ENCODE assay signal across 15 cellular contexts in genomic region chr10:11713186-11713743, GRCh38. TPM values are rescaled to one million over a fixed set of nuclear protein-coding genes. Genes with fewer than 3 reads are reported as not detected.
A peak's percentile ranks its signal among the peaks of the same experiment; 100 is the strongest.
DNase-seq lines count a peak whose midpoint lies in the region; ATAC-seq, FAIRE-seq and TF ChIP-seq lines count a peak whose summit lies in the region.
"Had no signal": no experiment of that assay in that cellular context is flagged by ENCODE, and none has a peak within 500 bp of the region (broad histone marks: within the 10 kb centered on the region; RNA-seq: fewer than 3 reads in every experiment).

No MANE protein-coding gene starts in this region.

- no peak overlapping the region for H3K9ac ChIP-seq in HepG2 (ENCODE audit: insufficient read depth, low read depth, low read length)

- no peak overlapping the region for H3K4me2 ChIP-seq in HepG2 (ENCODE audit: low read depth, low read length)

- DNase-seq in heart right ventricle (peak in 1 of 2 donors; percentile 44), right atrium auricular region (ENCODE audit: low spot score) (no peak), astrocyte of the hippocampus (ENCODE audit: low read depth, low spot score) (peak; percentile 46), kidney glomerular epithelial cell (lab: John Stamatoyannopoulos, UW) (peak; percentile 81), GM10266 (ENCODE audit: extremely low spot score) (no peak), epidermal melanocyte (ENCODE audit: insufficient read length, low spot score) (no peak), HepG2 (ENCODE audit: low spot score) (no peak)
- DNase-seq in activated CD4-positive, alpha-beta T cell treated with anti-CD3 and anti-CD28 coated beads, Interleukin-2, amount 10 ng/mL, durations not matched to agents 7 days and 5 days: no peak
- DNase-seq: activated CD4-positive, alpha-beta T cell treated with anti-CD3 and anti-CD28 coated beads, Interleukin-2, amount 50 U/mL, for 4 hours; activated gamma-delta T cell; DND-41; NCI-H187; NK-92 treated with Interleukin-12 subunit alpha and Interleukin-12 subunit beta, amount 100 ng/mL, for 24 hours; T-helper 1 cell had no signal

- CTCF ChIA-PET in activated CD4-positive, alpha-beta T cell treated with anti-CD3 and anti-CD28 coated beads, Interleukin-2, amount 10 ng/mL, durations not matched to agents 7 days and 5 days (lab: Charles Lee): no interaction called here
- CTCF ChIA-PET in HepG2 (lab: Yijun Ruan, JAX; ENCODE audit: low intra/inter-chr PET ratio, low total read pairs): no interaction called here

- H3K4me3 Mint-ChIP-seq in activated CD4-positive, alpha-beta T cell treated with anti-CD3 and anti-CD28 coated beads, Interleukin-2, amount 10 ng/mL, durations not matched to agents 7 days and 5 days: no peak overlapping the region
- H3K4me3 Mint-ChIP-seq: neural crest cell had no signal

- H3K27ac ChIP-seq in heart right ventricle (no peak overlapping the region), right atrium auricular region (no peak overlapping the region), HepG2 (ENCODE audit: extremely low read length, insufficient read depth, low read length) (no peak overlapping the region)

- no peak overlapping the region for H3K4me3 ChIP-seq in heart right ventricle
- H3K4me3 ChIP-seq in right atrium auricular region: no peak overlapping the region
- no peak overlapping the region for H3K4me3 ChIP-seq in HepG2 (replicated peaks in 1 of 3; ENCODE audit: insufficient read depth in 1 of 3, low read depth in 2 of 3, low read length in 3 of 3)

- H3K27me3 ChIP-seq in heart right ventricle: peaks cover 0 to 12% (median 4%) of the 10 kb centered on the region in 7 donors
- no peaks in the 10 kb centered on the region for H3K27me3 ChIP-seq in right atrium auricular region
- H3K27me3 ChIP-seq in HepG2 (ENCODE audit: control insufficient read depth in 1 of 2, insufficient read depth in 2 of 2, low read length in 2 of 2): no peaks in the 10 kb centered on the region

- no peaks in the 10 kb centered on the region for H3K79me2 ChIP-seq in HepG2 (ENCODE audit: insufficient read depth, low read length)

- FAIRE-seq in HepG2 (lab: Jason Lieb, UNC): no peak

- TF ChIP-seq EP300 in HepG2 (IDR thresholded peaks at IDR 0.05; ENCODE audit: low read depth in 2 of 2, low read length in 2 of 2) (no peak), HepG2 (CRISPR knock-in tag; IDR thresholded peaks at IDR 0.05; ENCODE audit: borderline replicate concordance) (no peak)

- H3K4me1 ChIP-seq in heart right ventricle: peaks cover 0 to 23% (median 0%) of the 10 kb centered on the region in 9 donors
- peaks cover 0 to 4% of the 10 kb centered on the region in 2 donors for H3K4me1 ChIP-seq in right atrium auricular region
- peaks cover 84% of the 10 kb centered on the region for H3K4me1 ChIP-seq in HepG2 (ENCODE audit: insufficient read depth, low read length)

- ATAC-seq in heart right ventricle (peak in 7 of 8 donors; percentile 38 to 81 (median 64)), HepG2 (no peak)

- H2AFZ ChIP-seq in HepG2 (ENCODE audit: low read length): no peak overlapping the region

- no peak for TF ChIP-seq POLR2A in HepG2 (IDR thresholded peaks at IDR 0.05; ENCODE audit: insufficient read depth in 1 of 2, low read depth in 2 of 2, low read length in 2 of 2)

- POLR2A ChIA-PET in activated CD4-positive, alpha-beta T cell treated with anti-CD3 and anti-CD28 coated beads, Interleukin-2, amount 10 ng/mL, durations not matched to agents 7 days and 5 days (lab: Charles Lee): no interaction called here
- POLR2A ChIA-PET in HepG2 (lab: Yijun Ruan, JAX): no interaction called here

- TF ChIP-seq RAD21 in HepG2 (CRISPR knock-in tag; IDR thresholded peaks at IDR 0.05): no peak

- H3K27me3 Mint-ChIP-seq in activated CD4-positive, alpha-beta T cell treated with anti-CD3 and anti-CD28 coated beads, Interleukin-2, amount 10 ng/mL, durations not matched to agents 7 days and 5 days: peaks cover 70% of the 10 kb centered on the region

- H3K36me3 ChIP-seq in heart right ventricle (no peaks in the 10 kb centered on the region), right atrium auricular region (no peaks in the 10 kb centered on the region), HepG2 (replicated peaks in 1 of 2; ENCODE audit: control insufficient read depth in 1 of 2, insufficient read depth in 2 of 2, low read length in 2 of 2) (no peaks in the 10 kb centered on the region)

- in situ Hi-C loops in HepG2 (cut with HindIII; ENCODE audit: extremely low pct_ligation_motif_present, low pct_unique_long_range_greater_than_20kb): no loop called here

- peaks cover 0 to 16% (median 0%) of the 10 kb centered on the region in 11 donors for H3K9me3 ChIP-seq in heart right ventricle
- peaks cover 0 to 8% of the 10 kb centered on the region in 2 donors for H3K9me3 ChIP-seq in right atrium auricular region
- no peaks in the 10 kb centered on the region for H3K9me3 ChIP-seq in HepG2 (ENCODE audit: low read length)

- intact Hi-C loops in heart right ventricle (cut with DNase I): loop anchor here in 1 of 10 donors (5.0 kb wide), 1 partner anchor 889 kb away; no protein-coding TSS in a partner anchor
- intact Hi-C loops in HepG2 (cut with micrococcal nuclease; ENCODE audit: unreplicated experiment): no loop called here

- peaks cover 44% of the 10 kb centered on the region for H3K4me1 Mint-ChIP-seq in activated CD4-positive, alpha-beta T cell treated with anti-CD3 and anti-CD28 coated beads, Interleukin-2, amount 10 ng/mL, durations not matched to agents 7 days and 5 days

- BruUV-seq in HepG2 (replicated peaks; lab: Mats Ljungman, UMichigan): no TSS peak

- peaks cover 15% of the 10 kb centered on the region for H3K9me3 Mint-ChIP-seq in activated CD4-positive, alpha-beta T cell treated with anti-CD3 and anti-CD28 coated beads, Interleukin-2, amount 10 ng/mL, durations not matched to agents 7 days and 5 days
- H3K9me3 Mint-ChIP-seq: neural crest cell had no signal

- H3K36me3 Mint-ChIP-seq in activated CD4-positive, alpha-beta T cell treated with anti-CD3 and anti-CD28 coated beads, Interleukin-2, amount 10 ng/mL, durations not matched to agents 7 days and 5 days (ENCODE audit: low read depth): peaks cover 7% of the 10 kb centered on the region

- no peak overlapping the region for H3K27ac Mint-ChIP-seq in activated CD4-positive, alpha-beta T cell treated with anti-CD3 and anti-CD28 coated beads, Interleukin-2, amount 10 ng/mL, durations not matched to agents 7 days and 5 days

- no peaks in the 10 kb centered on the region for H4K20me1 ChIP-seq in HepG2 (ENCODE audit: insufficient read depth, low read length)

- WGBS in heart right ventricle, 2 donors: 42 to 59% methylated on average over 15 of the region's 15 CpGs
- WGBS in HepG2 (ENCODE audit: low lambda C conversion rate): 93% methylated on average over 15 of the region's 15 CpGs

- TF ChIP-seq CTCF in heart right ventricle (IDR thresholded peaks at IDR 0.05) (no peak), right atrium auricular region (IDR thresholded peaks at IDR 0.05) (no peak), GM10266 (IDR thresholded peaks at IDR 0.05; ENCODE audit: control insufficient read depth, insufficient read depth, low read depth, missing control alignments) (no peak), HepG2 (CRISPR knock-in tag; IDR thresholded peaks at IDR 0.05) (no peak)

TF ChIP-seq in HepG2, 621 proteins besides CTCF, POLR2A, EP300 and RAD21 (continues in another document):
- TF ChIP-seq RFXAP (CRISPR knock-in tag; IDR thresholded peaks at IDR 0.05; ENCODE audit: borderline replicate concordance) (no peak), GATA4 (IDR thresholded peaks at IDR 0.05; ENCODE audit: borderline replicate concordance, low read depth) (no peak), ZNF878 (CRISPR knock-in tag; IDR thresholded peaks at IDR 0.05) (no peak), ZNF879 (CRISPR knock-in tag; IDR thresholded peaks at IDR 0.05) (no peak), ZNF790 (CRISPR knock-in tag; IDR thresholded peaks at IDR 0.05; ENCODE audit: borderline replicate concordance) (no peak), ZNF550 (CRISPR knock-in tag; IDR thresholded peaks at IDR 0.05; ENCODE audit: borderline replicate concordance) (no peak), SOX13 (IDR thresholded peaks at IDR 0.05) (no peak), SOX13 (CRISPR knock-in tag; conservative IDR thresholded peaks at IDR 0.05 in 1 of 2, IDR thresholded peaks at IDR 0.05 in 1 of 2) (no peak), ZNF737 (CRISPR knock-in tag; IDR thresholded peaks at IDR 0.05; ENCODE audit: borderline replicate concordance) (no peak), ELF3 (CRISPR knock-in tag; IDR thresholded peaks at IDR 0.05) (no peak), RCOR2 (CRISPR knock-in tag; IDR thresholded peaks at IDR 0.05) (no peak), RBM39 (IDR thresholded peaks at IDR 0.05; ENCODE audit: low read depth, low read length, poor library complexity, severe bottlenecking) (no peak)

RNA-seq across cellular contexts. Expression of gene ECHDC3, which starts 28.9 kb away (rescaled TPM):
- total RNA-seq in heart right ventricle: 100 to 1,000 TPM in 2 of 10 donors, 10 to 100 TPM in 8; 39.6 to 114 (median 57.1) TPM
- 10 to 100 TPM; 15.0 to 83.1 TPM for polyA plus RNA-seq in heart right ventricle
- total RNA-seq in right atrium auricular region: 100 to 1,000 TPM; 201 to 223 TPM
- 1 to 10 TPM; 1.0 to 1.1 TPM for total RNA-seq in activated CD4-positive, alpha-beta T cell treated with anti-CD3 and anti-CD28 coated beads, Interleukin-2, amount 10 ng/mL, durations not matched to agents 7 days and 5 days
- not detected in 2 replicates for total RNA-seq in HepG2 (2016; rRNA removed; fragmentation: Illumina TruSeq; extraction: Trizol)
- not detected in 2 replicates for total RNA-seq in HepG2 (2016; cell fraction: cytosol; rRNA removed; fragmentation: Illumina TruSeq; extraction: Trizol; ENCODE audit: low read depth)
- total RNA-seq in HepG2 (2016; cell fraction: insoluble cytoplasmic fraction; rRNA removed; fragmentation: Illumina TruSeq; extraction: Trizol): 0.13 TPM in 1 of 2 replicates, not detected in the other
- not detected in 2 replicates for total RNA-seq in HepG2 (2016; cell fraction: membrane; rRNA removed; fragmentation: Illumina TruSeq; extraction: Trizol)
- not detected in 2 replicates for total RNA-seq in HepG2 (2016; cell fraction: nucleus; rRNA removed; fragmentation: Illumina TruSeq; extraction: Trizol)
- polyA plus RNA-seq in HepG2 (2011; rRNA removed): not detected in 2 replicates
- not detected in 2 replicates for polyA plus RNA-seq in HepG2 (2011; cell fraction: cytosol; rRNA removed)
- polyA plus RNA-seq in HepG2 (2011; cell fraction: nucleus; rRNA removed): not detected in 2 replicates
- not detected in 2 replicates for polyA plus RNA-seq in HepG2 (2012)
- not detected in 2 replicates for polyA plus RNA-seq in HepG2 (2016; cell fraction: cytosol; fragmentation: Illumina TruSeq; extraction: Trizol; ENCODE audit: low read depth)
- not detected in 2 replicates for polyA plus RNA-seq in HepG2 (2016; cell fraction: insoluble cytoplasmic fraction; fragmentation: Illumina TruSeq; extraction: Trizol; ENCODE audit: low read depth)
- polyA plus RNA-seq in HepG2 (2016; cell fraction: membrane; fragmentation: Illumina TruSeq; extraction: Trizol; ENCODE audit: low read depth): not detected in 2 replicates
- not detected in 2 replicates for polyA plus RNA-seq in HepG2 (2016; cell fraction: nucleus; fragmentation: Illumina TruSeq; extraction: Trizol; ENCODE audit: insufficient read depth, low read depth)
- 2.3 TPM in 1 of 2 replicates, not detected in the other for polyA minus RNA-seq in HepG2 (2011; rRNA and poly(A)+ RNA removed; ENCODE audit: low replicate concordance)
- polyA minus RNA-seq in HepG2 (2011; cell fraction: cytosol; rRNA and poly(A)+ RNA removed): not detected in 2 replicates
- polyA minus RNA-seq in HepG2 (2011; cell fraction: nucleus; rRNA and poly(A)+ RNA removed): not detected in 2 replicates

Comparison
In these comparisons a context has a peak if more than half of its experiments do, and no peak if none do; other contexts are left out.
1. DNase-seq: peak in astrocyte of the hippocampus (single experiment) and kidney glomerular epithelial cell (single experiment); none in right atrium auricular region (single experiment), GM10266 (single experiment), epidermal melanocyte (single experiment), activated CD4-positive, alpha-beta T cell treated with anti-CD3 and anti-CD28 coated beads, Interleukin-2, amount 10 ng/mL, durations not matched to agents 7 days and 5 days (single experiment) and HepG2 (single experiment).
2. RNA of gene ECHDC3, which starts 28.9 kb away (total RNA-seq): 201 to 223 TPM in right atrium auricular region and 39.6 to 114 TPM in heart right ventricle; 1.0 to 1.1 TPM in activated CD4-positive, alpha-beta T cell treated with anti-CD3 and anti-CD28 coated beads, Interleukin-2, amount 10 ng/mL, durations not matched to agents 7 days and 5 days and 0.13 TPM in HepG2; every median in the first group is over 10 times any median in the second.